In genomic region chr6:34791164-34791841, GRCh38 we compare ENCODE assay signal across 8 cellular contexts. TPM values are rescaled to one million over a fixed set of nuclear protein-coding genes. Genes with fewer than 3 reads are reported as not detected.
DNase-seq lines count a peak whose midpoint lies in the region; ATAC-seq and TF ChIP-seq lines count a peak whose summit lies in the region.

No MANE protein-coding gene starts in this region.

- intact Hi-C loops in left ventricle myocardium inferior (cut with micrococcal nuclease): no loop called here

- ATAC-seq in GM19372 (IDR thresholded peaks at IDR 0.05; ENCODE audit: low read depth, unreplicated experiment) (peak; percentile 35), HG03521 (IDR thresholded peaks at IDR 0.05; ENCODE audit: unreplicated experiment) (peak; percentile 18), RWPE2 (ENCODE audit: low read depth) (peak; percentile 39), GM21786 (IDR thresholded peaks at IDR 0.05; ENCODE audit: unreplicated experiment) (no peak)
- peak; percentile 25 for ATAC-seq in activated naive CD8-positive, alpha-beta T cell treated with anti-CD3 and anti-CD28 coated beads, Interleukin-2, amount 50 U/mL, for 24 hours

- H3K9me3 Mint-ChIP-seq in CD8-positive, alpha-beta memory T cell: no peaks in the 10 kb centered on the region
- H3K9me3 Mint-ChIP-seq in activated naive CD8-positive, alpha-beta T cell treated with anti-CD3 and anti-CD28 coated beads, Interleukin-2, amount 50 U/mL, for 24 hours: no peaks in the 10 kb centered on the region
- H3K9me3 Mint-ChIP-seq in progenitor cell of endocrine pancreas (ENCODE audit: low read depth): peaks cover 4% of the 10 kb centered on the region

- H3K27me3 Mint-ChIP-seq in CD8-positive, alpha-beta memory T cell: no peaks in the 10 kb centered on the region
- no peaks in the 10 kb centered on the region for H3K27me3 Mint-ChIP-seq in activated naive CD8-positive, alpha-beta T cell treated with anti-CD3 and anti-CD28 coated beads, Interleukin-2, amount 50 U/mL, for 24 hours
- H3K27me3 Mint-ChIP-seq in progenitor cell of endocrine pancreas: no peaks in the 10 kb centered on the region

- H3K36me3 Mint-ChIP-seq in CD8-positive, alpha-beta memory T cell: peaks cover 0 to 8% (median 0%) of the 10 kb centered on the region in 3 donors
- H3K36me3 Mint-ChIP-seq in activated naive CD8-positive, alpha-beta T cell treated with anti-CD3 and anti-CD28 coated beads, Interleukin-2, amount 50 U/mL, for 24 hours (ENCODE audit: low read depth): no peaks in the 10 kb centered on the region
- H3K36me3 Mint-ChIP-seq in progenitor cell of endocrine pancreas (ENCODE audit: insufficient read depth): no peaks in the 10 kb centered on the region

- POLR2A ChIA-PET in CD8-positive, alpha-beta memory T cell (lab: Charles Lee): interaction anchor here (0.5 to 2.3 kb wide), 7 partner anchors 10 to 97 kb away, joined by 3 to 16 read pairs (median 3); partner anchors contain the start of genes ANKS1A, ILRUN, SNRPC and TAF11

- H3K9me3 ChIP-seq in CD8-positive, alpha-beta memory T cell (ENCODE audit: low read length): no peaks in the 10 kb centered on the region
- H3K9me3 ChIP-seq in RWPE2 (ENCODE audit: severe bottlenecking) (no peaks in the 10 kb centered on the region), left ventricle myocardium inferior (replicated peaks) (no peaks in the 10 kb centered on the region)

- peak in 3 of 5 donors; percentile 10 to 59 (median 18) for DNase-seq in CD8-positive, alpha-beta memory T cell
- DNase-seq in RWPE2 (ENCODE audit: low spot score) (no peak), left ventricle myocardium inferior (peak; percentile 64), progenitor cell of endocrine pancreas (ENCODE audit: low spot score, unreplicated experiment) (peak; percentile 34)
- DNase-seq in activated naive CD8-positive, alpha-beta T cell treated with anti-CD3 and anti-CD28 coated beads, Interleukin-2, amount 50 U/mL, for 24 hours: peak; percentile 59

- no peaks in the 10 kb centered on the region for H3K27me3 ChIP-seq in CD8-positive, alpha-beta memory T cell (ENCODE audit: insufficient read depth, low read length, poor library complexity, severe bottlenecking)
- H3K27me3 ChIP-seq in RWPE2 (ENCODE audit: insufficient read depth, poor library complexity, severe bottlenecking): no peaks in the 10 kb centered on the region
- no peaks in the 10 kb centered on the region for H3K27me3 ChIP-seq in left ventricle myocardium inferior (ENCODE audit: low read depth)

- TF ChIP-seq CTCF in RWPE2 (IDR thresholded peaks at IDR 0.05; ENCODE audit: poor library complexity, severe bottlenecking) (peak; percentile 58), left ventricle myocardium inferior (IDR thresholded peaks at IDR 0.05; ENCODE audit: borderline replicate concordance) (no peak), progenitor cell of endocrine pancreas (IDR thresholded peaks at IDR 0.05; ENCODE audit: unreplicated experiment) (peak; percentile 34)

- H3K4me1 Mint-ChIP-seq in CD8-positive, alpha-beta memory T cell: peaks cover 22 to 24% (median 23%) of the 10 kb centered on the region in 3 donors
- H3K4me1 Mint-ChIP-seq in activated naive CD8-positive, alpha-beta T cell treated with anti-CD3 and anti-CD28 coated beads, Interleukin-2, amount 50 U/mL, for 24 hours: peaks cover 22% of the 10 kb centered on the region
- H3K4me1 Mint-ChIP-seq in progenitor cell of endocrine pancreas (ENCODE audit: low read depth): peaks cover 22% of the 10 kb centered on the region

- peak overlapping the region; percentile 92 to 98 (median 97) for H3K4me3 Mint-ChIP-seq in CD8-positive, alpha-beta memory T cell
- H3K4me3 Mint-ChIP-seq in activated naive CD8-positive, alpha-beta T cell treated with anti-CD3 and anti-CD28 coated beads, Interleukin-2, amount 50 U/mL, for 24 hours: peak overlapping the region; percentile 97
- peak overlapping the region; percentile 96 for H3K4me3 Mint-ChIP-seq in progenitor cell of endocrine pancreas (ENCODE audit: low read depth)

- peak overlapping the region; percentile 93 for H3K27ac ChIP-seq in CD8-positive, alpha-beta memory T cell (ENCODE audit: low read depth, low read length)
- H3K27ac ChIP-seq in RWPE2 (ENCODE audit: poor library complexity, severe bottlenecking) (peak overlapping the region; percentile 55), left ventricle myocardium inferior (replicated peaks) (peak overlapping the region; percentile 96)

- H3K4me1 ChIP-seq in CD8-positive, alpha-beta memory T cell (ENCODE audit: insufficient read depth, low read length): peaks cover 19% of the 10 kb centered on the region
- H3K4me1 ChIP-seq in RWPE2 (ENCODE audit: insufficient read depth, poor library complexity, severe bottlenecking) (no peaks in the 10 kb centered on the region), left ventricle myocardium inferior (peaks cover 51% of the 10 kb centered on the region)

- peak overlapping the region; percentile 98 for H3K4me3 ChIP-seq in CD8-positive, alpha-beta memory T cell (ENCODE audit: low read length)
- H3K4me3 ChIP-seq in RWPE2 (ENCODE audit: severe bottlenecking) (peak overlapping the region; percentile 99), left ventricle myocardium inferior (peak overlapping the region; percentile 87)

- peak overlapping the region; percentile 74 to 97 (median 93) for H3K27ac Mint-ChIP-seq in CD8-positive, alpha-beta memory T cell
- peak overlapping the region; percentile 93 for H3K27ac Mint-ChIP-seq in activated naive CD8-positive, alpha-beta T cell treated with anti-CD3 and anti-CD28 coated beads, Interleukin-2, amount 50 U/mL, for 24 hours
- H3K27ac Mint-ChIP-seq in progenitor cell of endocrine pancreas: peak overlapping the region; percentile 99

- H3K36me3 ChIP-seq in CD8-positive, alpha-beta memory T cell (ENCODE audit: insufficient read depth, low read length): no peaks in the 10 kb centered on the region
- H3K36me3 ChIP-seq in RWPE2 (ENCODE audit: low read depth): no peaks in the 10 kb centered on the region
- no peaks in the 10 kb centered on the region for H3K36me3 ChIP-seq in left ventricle myocardium inferior

- CTCF ChIA-PET in CD8-positive, alpha-beta memory T cell (lab: Charles Lee): interaction anchor here (1.1 to 1.7 kb wide), 3 partner anchors 12 to 331 kb away, joined by 3 to 8 read pairs (median 4); partner anchors contain the start of gene SNRPC

RNA-seq across cellular contexts. Expression of gene BLTP3A, which starts 0.6 kb away (rescaled TPM):
- total RNA-seq in CD8-positive, alpha-beta memory T cell: 10 to 100 TPM; 18.8 to 19.4 TPM
- 1.8 TPM for polyA plus RNA-seq in CD8-positive, alpha-beta memory T cell
- total RNA-seq in left ventricle myocardium inferior: 16.5 TPM
- 21.5 and 22.0 TPM in 2 replicates for total RNA-seq in progenitor cell of endocrine pancreas

RNA-seq across cellular contexts. Expression of gene SNRPC, which starts 34.0 kb away (rescaled TPM):
- total RNA-seq in CD8-positive, alpha-beta memory T cell: 100 to 1,000 TPM; 204 to 211 TPM
- polyA plus RNA-seq in CD8-positive, alpha-beta memory T cell: 287 TPM
- 159 TPM for total RNA-seq in left ventricle myocardium inferior
- total RNA-seq in progenitor cell of endocrine pancreas: 119 and 122 TPM in 2 replicates
